In the genomic region with DNA sequence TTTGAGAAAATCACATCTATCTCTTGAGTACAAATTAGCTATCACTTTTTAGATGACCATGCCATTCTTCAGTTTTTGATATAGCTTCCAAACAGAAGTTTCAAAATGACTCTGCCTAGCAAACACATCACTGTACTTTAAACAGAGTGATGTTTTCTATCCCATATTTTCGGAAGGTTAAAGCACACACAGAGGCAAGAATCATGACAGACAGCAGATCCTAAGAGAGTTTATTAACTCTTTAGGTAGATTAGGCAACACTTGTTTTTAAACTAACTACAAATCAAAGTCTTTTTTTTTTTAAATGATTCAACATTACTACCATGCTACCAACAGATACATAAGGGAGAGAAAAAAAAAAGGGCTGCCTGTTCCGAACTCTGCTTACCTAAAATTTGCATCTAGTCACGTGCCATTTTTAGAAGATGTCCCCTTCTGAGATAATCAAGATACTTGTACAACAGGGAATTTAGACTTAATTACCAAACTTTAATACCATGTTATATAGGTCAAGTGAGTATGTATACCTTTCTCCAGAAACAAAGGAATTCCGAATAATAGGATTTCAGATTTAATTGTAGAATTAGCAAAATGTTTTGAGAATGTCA, we compare ENCODE assay signal across 1 cellular context.
TF ChIP-seq lines count a peak whose summit lies in the region.

No MANE protein-coding gene starts in this region.

TF ChIP-seq in HepG2, 621 proteins besides CTCF, POLR2A, EP300 and RAD21 (continues in another document):
- TF ChIP-seq, protein P1, sequence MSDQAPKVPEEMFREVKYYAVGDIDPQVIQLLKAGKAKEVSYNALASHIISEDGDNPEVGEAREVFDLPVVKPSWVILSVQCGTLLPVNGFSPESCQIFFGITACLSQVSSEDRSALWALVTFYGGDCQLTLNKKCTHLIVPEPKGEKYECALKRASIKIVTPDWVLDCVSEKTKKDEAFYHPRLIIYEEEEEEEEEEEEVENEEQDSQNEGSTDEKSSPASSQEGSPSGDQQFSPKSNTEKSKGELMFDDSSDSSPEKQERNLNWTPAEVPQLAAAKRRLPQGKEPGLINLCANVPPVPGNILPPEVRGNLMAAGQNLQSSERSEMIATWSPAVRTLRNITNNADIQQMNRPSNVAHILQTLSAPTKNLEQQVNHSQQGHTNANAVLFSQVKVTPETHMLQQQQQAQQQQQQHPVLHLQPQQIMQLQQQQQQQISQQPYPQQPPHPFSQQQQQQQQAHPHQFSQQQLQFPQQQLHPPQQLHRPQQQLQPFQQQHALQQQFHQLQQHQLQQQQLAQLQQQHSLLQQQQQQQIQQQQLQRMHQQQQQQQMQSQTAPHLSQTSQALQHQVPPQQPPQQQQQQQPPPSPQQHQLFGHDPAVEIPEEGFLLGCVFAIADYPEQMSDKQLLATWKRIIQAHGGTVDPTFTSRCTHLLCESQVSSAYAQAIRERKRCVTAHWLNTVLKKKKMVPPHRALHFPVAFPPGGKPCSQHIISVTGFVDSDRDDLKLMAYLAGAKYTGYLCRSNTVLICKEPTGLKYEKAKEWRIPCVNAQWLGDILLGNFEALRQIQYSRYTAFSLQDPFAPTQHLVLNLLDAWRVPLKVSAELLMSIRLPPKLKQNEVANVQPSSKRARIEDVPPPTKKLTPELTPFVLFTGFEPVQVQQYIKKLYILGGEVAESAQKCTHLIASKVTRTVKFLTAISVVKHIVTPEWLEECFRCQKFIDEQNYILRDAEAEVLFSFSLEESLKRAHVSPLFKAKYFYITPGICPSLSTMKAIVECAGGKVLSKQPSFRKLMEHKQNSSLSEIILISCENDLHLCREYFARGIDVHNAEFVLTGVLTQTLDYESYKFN (CRISPR knock-in tag; conservative IDR thresholded peaks at IDR 0.05) = peak; percentile 64; the same call in 1 of the 2 replicates
- no peak for TF ChIP-seq RAD51 (IDR thresholded peaks at IDR 0.05; ENCODE audit: borderline replicate concordance)
- TF ChIP-seq ISL2 (CRISPR knock-in tag; IDR thresholded peaks at IDR 0.05) = peak; percentile 28; the same call in 1 of the 2 replicates
- no peak for TF ChIP-seq ZNF788 (CRISPR knock-in tag; IDR thresholded peaks at IDR 0.05; ENCODE audit: borderline replicate concordance)
- no peak for TF ChIP-seq FOXK2 (IDR thresholded peaks at IDR 0.05)
- TF ChIP-seq SP5 (CRISPR knock-in tag; IDR thresholded peaks at IDR 0.05; ENCODE audit: borderline replicate concordance, low read depth) = no peak
- TF ChIP-seq ZNF274 (CRISPR knock-in tag; IDR thresholded peaks at IDR 0.05) = no peak
- TF ChIP-seq RBFOX2 (IDR thresholded peaks at IDR 0.05; ENCODE audit: low read depth, low read length) = peak; percentile 33; the same call in 1 of the 2 replicates
- TF ChIP-seq MXD4 (CRISPR knock-in tag; IDR thresholded peaks at IDR 0.05) = no peak
- 0 out of 2 replicates have a peak, but pooled peaks have one; percentile 37 for TF ChIP-seq SMAD3 (CRISPR knock-in tag; IDR thresholded peaks at IDR 0.05)
- no peak for TF ChIP-seq SNAI1 (CRISPR knock-in tag; IDR thresholded peaks at IDR 0.05; ENCODE audit: borderline replicate concordance)
- no peak for TF ChIP-seq TOE1 (CRISPR knock-in tag; IDR thresholded peaks at IDR 0.05)
- TF ChIP-seq SIN3A (IDR thresholded peaks at IDR 0.05; ENCODE audit: borderline replicate concordance, low read depth, low read length) = 0 out of 2 replicates have a peak, but pooled peaks have one; percentile 50
- TF ChIP-seq ZSCAN9 (CRISPR knock-in tag; IDR thresholded peaks at IDR 0.05; ENCODE audit: borderline replicate concordance) = no peak
- TF ChIP-seq, protein P2, sequence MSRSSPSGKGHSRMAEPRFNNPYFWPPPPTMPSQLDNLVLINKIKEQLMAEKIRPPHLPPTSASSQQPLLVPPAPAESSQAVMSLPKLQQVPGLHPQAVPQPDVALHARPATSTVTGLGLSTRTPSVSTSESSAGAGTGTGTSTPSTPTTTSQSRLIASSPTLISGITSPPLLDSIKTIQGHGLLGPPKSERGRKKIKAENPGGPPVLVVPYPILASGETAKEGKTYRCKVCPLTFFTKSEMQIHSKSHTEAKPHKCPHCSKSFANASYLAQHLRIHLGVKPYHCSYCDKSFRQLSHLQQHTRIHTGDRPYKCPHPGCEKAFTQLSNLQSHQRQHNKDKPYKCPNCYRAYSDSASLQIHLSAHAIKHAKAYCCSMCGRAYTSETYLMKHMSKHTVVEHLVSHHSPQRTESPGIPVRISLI (CRISPR knock-in tag; IDR thresholded peaks at IDR 0.05; ENCODE audit: borderline replicate concordance) = peak; percentile 50; the same call in 1 of the 2 replicates
- no peak for TF ChIP-seq ZNF33B (CRISPR knock-in tag; IDR thresholded peaks at IDR 0.05)
- TF ChIP-seq PHF5A (CRISPR knock-in tag; IDR thresholded peaks at IDR 0.05; ENCODE audit: low read depth, unreplicated experiment) = no peak
- no peak for TF ChIP-seq ZNF782 (CRISPR knock-in tag; IDR thresholded peaks at IDR 0.05; ENCODE audit: borderline replicate concordance)
- no peak for TF ChIP-seq ZNF556 (CRISPR knock-in tag; IDR thresholded peaks at IDR 0.05; ENCODE audit: borderline replicate concordance)
- TF ChIP-seq ZNF652 (CRISPR knock-in tag; IDR thresholded peaks at IDR 0.05; ENCODE audit: borderline replicate concordance, low read depth) = peak; percentile 92
- TF ChIP-seq ZNF34 (CRISPR knock-in tag; IDR thresholded peaks at IDR 0.05; ENCODE audit: borderline replicate concordance) = no peak
- TF ChIP-seq LBX2 (CRISPR knock-in tag; IDR thresholded peaks at IDR 0.05; ENCODE audit: borderline replicate concordance) = no peak
- TF ChIP-seq FOXM1 (CRISPR knock-in tag; IDR thresholded peaks at IDR 0.05) = no peak
- TF ChIP-seq GABPA (IDR thresholded peaks at IDR 0.05; ENCODE audit: low read depth, low read length) = no peak
- TF ChIP-seq GABPA (CRISPR knock-in tag; IDR thresholded peaks at IDR 0.05; ENCODE audit: low read depth) = 0 out of 2 replicates have a peak, but pooled peaks have one; percentile 23
- TF ChIP-seq SOX6 (IDR thresholded peaks at IDR 0.05) = no peak
- peak; percentile 24; the same call in 1 of the 2 replicates for TF ChIP-seq SOX6 (CRISPR knock-in tag; IDR thresholded peaks at IDR 0.05)
- no peak for TF ChIP-seq ZNF17 (CRISPR knock-in tag; IDR thresholded peaks at IDR 0.05)
- no peak for TF ChIP-seq FOXP4 (CRISPR knock-in tag; IDR thresholded peaks at IDR 0.05)
- no peak for TF ChIP-seq KDM1A (CRISPR knock-in tag; IDR thresholded peaks at IDR 0.05)
- TF ChIP-seq ZNF496 (CRISPR knock-in tag; IDR thresholded peaks at IDR 0.05; ENCODE audit: insufficient replicate concordance) = no peak
- TF ChIP-seq, protein P3, sequence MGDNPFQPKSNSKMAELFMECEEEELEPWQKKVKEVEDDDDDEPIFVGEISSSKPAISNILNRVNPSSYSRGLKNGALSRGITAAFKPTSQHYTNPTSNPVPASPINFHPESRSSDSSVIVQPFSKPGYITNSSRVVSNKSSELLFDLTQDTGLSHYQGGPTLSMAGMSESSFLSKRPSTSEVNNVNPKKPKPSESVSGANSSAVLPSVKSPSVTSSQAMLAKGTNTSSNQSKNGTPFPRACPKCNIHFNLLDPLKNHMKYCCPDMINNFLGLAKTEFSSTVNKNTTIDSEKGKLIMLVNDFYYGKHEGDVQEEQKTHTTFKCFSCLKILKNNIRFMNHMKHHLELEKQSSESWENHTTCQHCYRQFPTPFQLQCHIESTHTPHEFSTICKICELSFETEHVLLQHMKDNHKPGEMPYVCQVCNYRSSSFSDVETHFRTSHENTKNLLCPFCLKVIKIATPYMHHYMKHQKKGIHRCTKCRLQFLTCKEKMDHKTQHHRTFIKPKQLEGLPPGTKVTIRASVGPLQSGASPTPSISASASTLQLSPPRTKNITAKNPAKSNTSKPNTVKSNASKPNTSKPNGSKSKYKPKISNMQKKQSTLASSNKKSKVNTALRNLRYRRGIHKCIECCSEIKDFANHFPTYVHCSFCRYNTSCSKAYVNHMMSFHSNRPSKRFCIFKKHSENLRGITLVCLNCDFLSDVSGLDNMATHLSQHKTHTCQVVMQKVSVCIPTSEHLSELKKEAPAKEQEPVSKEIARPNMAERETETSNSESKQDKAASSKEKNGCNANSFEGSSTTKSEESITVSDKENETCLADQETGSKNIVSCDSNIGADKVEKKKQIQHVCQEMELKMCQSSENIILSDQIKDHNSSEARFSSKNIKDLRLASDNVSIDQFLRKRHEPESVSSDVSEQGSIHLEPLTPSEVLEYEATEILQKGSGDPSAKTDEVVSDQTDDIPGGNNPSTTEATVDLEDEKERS (CRISPR knock-in tag; IDR thresholded peaks at IDR 0.05) = no peak
- no peak for TF ChIP-seq ZNF329 (CRISPR knock-in tag; IDR thresholded peaks at IDR 0.05; ENCODE audit: low read depth)
- TF ChIP-seq KDM5B (CRISPR knock-in tag; IDR thresholded peaks at IDR 0.05; ENCODE audit: borderline replicate concordance) = no peak
- TF ChIP-seq MED1 (CRISPR knock-in tag; IDR thresholded peaks at IDR 0.05) = peak; percentile 46; the same call in 1 of the 2 replicates
- TF ChIP-seq, protein P4, sequence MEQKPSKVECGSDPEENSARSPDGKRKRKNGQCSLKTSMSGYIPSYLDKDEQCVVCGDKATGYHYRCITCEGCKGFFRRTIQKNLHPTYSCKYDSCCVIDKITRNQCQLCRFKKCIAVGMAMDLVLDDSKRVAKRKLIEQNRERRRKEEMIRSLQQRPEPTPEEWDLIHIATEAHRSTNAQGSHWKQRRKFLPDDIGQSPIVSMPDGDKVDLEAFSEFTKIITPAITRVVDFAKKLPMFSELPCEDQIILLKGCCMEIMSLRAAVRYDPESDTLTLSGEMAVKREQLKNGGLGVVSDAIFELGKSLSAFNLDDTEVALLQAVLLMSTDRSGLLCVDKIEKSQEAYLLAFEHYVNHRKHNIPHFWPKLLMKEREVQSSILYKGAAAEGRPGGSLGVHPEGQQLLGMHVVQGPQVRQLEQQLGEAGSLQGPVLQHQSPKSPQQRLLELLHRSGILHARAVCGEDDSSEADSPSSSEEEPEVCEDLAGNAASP (CRISPR knock-in tag; IDR thresholded peaks at IDR 0.05; ENCODE audit: borderline replicate concordance) = no peak
- peak; percentile 62 for TF ChIP-seq SAP130 (CRISPR knock-in tag; IDR thresholded peaks at IDR 0.05; ENCODE audit: low read depth)
- TF ChIP-seq, protein P5, sequence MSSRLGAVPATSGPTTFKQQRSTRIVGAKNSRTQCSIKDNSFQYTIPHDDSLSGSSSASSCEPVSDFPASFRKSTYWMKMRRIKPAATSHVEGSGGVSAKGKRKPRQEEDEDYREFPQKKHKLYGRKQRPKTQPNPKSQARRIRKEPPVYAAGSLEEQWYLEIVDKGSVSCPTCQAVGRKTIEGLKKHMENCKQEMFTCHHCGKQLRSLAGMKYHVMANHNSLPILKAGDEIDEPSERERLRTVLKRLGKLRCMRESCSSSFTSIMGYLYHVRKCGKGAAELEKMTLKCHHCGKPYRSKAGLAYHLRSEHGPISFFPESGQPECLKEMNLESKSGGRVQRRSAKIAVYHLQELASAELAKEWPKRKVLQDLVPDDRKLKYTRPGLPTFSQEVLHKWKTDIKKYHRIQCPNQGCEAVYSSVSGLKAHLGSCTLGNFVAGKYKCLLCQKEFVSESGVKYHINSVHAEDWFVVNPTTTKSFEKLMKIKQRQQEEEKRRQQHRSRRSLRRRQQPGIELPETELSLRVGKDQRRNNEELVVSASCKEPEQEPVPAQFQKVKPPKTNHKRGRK (CRISPR knock-in tag; IDR thresholded peaks at IDR 0.05) = no peak
- TF ChIP-seq BCL6 (CRISPR knock-in tag; IDR thresholded peaks at IDR 0.05) = peak; percentile 44
- no peak for TF ChIP-seq KMT2B (CRISPR knock-in tag; IDR thresholded peaks at IDR 0.05)
- TF ChIP-seq, protein P6, sequence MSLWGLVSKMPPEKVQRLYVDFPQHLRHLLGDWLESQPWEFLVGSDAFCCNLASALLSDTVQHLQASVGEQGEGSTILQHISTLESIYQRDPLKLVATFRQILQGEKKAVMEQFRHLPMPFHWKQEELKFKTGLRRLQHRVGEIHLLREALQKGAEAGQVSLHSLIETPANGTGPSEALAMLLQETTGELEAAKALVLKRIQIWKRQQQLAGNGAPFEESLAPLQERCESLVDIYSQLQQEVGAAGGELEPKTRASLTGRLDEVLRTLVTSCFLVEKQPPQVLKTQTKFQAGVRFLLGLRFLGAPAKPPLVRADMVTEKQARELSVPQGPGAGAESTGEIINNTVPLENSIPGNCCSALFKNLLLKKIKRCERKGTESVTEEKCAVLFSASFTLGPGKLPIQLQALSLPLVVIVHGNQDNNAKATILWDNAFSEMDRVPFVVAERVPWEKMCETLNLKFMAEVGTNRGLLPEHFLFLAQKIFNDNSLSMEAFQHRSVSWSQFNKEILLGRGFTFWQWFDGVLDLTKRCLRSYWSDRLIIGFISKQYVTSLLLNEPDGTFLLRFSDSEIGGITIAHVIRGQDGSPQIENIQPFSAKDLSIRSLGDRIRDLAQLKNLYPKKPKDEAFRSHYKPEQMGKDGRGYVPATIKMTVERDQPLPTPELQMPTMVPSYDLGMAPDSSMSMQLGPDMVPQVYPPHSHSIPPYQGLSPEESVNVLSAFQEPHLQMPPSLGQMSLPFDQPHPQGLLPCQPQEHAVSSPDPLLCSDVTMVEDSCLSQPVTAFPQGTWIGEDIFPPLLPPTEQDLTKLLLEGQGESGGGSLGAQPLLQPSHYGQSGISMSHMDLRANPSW (CRISPR knock-in tag; IDR thresholded peaks at IDR 0.05; ENCODE audit: borderline replicate concordance) = no peak
- no peak for TF ChIP-seq ARNT (IDR thresholded peaks at IDR 0.05)
- no peak for TF ChIP-seq ZNF660 (CRISPR knock-in tag; IDR thresholded peaks at IDR 0.05; ENCODE audit: borderline replicate concordance, low read depth)
- no peak for TF ChIP-seq ZNF83 (CRISPR knock-in tag; IDR thresholded peaks at IDR 0.05; ENCODE audit: borderline replicate concordance)
- TF ChIP-seq IKZF1 (IDR thresholded peaks at IDR 0.05) = no peak
- TF ChIP-seq CBX5 (CRISPR knock-in tag; IDR thresholded peaks at IDR 0.05; ENCODE audit: borderline replicate concordance) = no peak
- TF ChIP-seq ZNF589 (CRISPR knock-in tag; conservative IDR thresholded peaks at IDR 0.05) = no peak
- 0 out of 2 replicates have a peak, but pooled peaks have one; percentile 29 for TF ChIP-seq GATAD2A (CRISPR knock-in tag; IDR thresholded peaks at IDR 0.05)
